ENCODE assay signal across 1 cellular context in the genomic region with DNA sequence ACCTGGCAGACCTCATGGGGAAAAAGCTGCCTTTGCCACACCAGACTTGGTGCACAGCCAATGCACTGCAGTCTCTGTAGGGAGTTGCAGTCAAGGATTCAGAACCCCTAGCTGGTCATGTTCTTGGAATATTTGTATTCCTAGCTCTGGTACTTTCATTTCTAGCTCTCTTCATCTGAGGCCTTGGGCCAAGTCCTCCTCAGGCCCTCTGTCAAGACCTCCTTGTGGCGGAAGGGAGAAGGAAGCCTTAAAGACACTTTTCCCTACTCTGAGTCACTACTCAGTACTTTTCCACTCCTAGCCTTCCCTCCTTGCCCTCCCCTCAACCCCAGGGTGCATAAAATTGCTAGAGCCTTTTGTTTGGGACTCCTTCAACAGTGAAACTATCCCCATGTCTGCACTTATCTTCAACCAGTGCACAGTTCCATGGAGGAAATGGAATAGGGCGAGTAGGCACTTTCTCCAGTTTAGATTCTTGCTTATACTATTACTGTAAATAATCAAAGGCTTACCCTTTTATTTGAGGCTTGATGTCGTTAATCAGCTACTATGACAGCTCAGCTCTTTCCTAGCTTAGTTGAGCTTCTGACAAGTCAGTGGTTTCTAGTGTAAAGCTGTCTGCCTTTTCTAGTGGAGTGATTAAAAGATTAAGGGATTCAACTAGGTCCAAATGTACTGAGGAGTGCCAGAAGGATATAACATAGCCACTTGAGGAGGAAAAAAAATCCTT.
TF ChIP-seq lines count a peak whose summit lies in the region.

No MANE protein-coding gene starts in this region.

TF ChIP-seq in A549, 52 proteins besides CTCF, POLR2A, EP300 and RAD21 (continued from another document):
- TF ChIP-seq RCOR1 (IDR thresholded peaks at IDR 0.05; ENCODE audit: low read depth, low read length) (no peak), HOXB13 (CRISPR knock-in tag; IDR thresholded peaks at IDR 0.05; ENCODE audit: low read depth) (no peak), JUNB (IDR thresholded peaks at IDR 0.05) (no peak), MYC (IDR thresholded peaks at IDR 0.05; ENCODE audit: borderline replicate concordance, low read length) (no peak)
